1 cellular context compared by ENCODE assay signal in the genomic region with DNA sequence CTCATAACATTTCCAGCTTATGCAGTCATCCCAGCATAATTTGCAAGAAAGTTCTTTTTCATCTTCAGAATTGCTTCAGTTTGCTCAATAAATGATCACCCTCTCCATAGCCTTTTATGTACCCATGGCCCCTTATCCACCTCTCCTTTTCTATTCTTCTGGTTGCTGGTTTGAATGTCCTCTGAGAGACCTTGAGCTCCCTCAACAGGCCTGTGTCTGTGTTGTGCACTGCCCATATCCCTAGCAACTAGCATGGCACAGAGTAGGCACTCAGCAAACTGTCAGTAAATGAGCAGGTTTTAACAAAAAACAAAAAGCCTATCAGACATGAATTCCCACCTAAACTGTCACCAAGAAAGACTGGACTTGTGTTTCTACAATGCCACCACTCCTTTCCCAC.
TF ChIP-seq lines count a peak whose summit lies in the region.

No MANE protein-coding gene starts in this region.

TF ChIP-seq in GM12878, 131 proteins besides CTCF, POLR2A, EP300 and RAD21 (continued from another document):
- TF ChIP-seq, protein P1, sequence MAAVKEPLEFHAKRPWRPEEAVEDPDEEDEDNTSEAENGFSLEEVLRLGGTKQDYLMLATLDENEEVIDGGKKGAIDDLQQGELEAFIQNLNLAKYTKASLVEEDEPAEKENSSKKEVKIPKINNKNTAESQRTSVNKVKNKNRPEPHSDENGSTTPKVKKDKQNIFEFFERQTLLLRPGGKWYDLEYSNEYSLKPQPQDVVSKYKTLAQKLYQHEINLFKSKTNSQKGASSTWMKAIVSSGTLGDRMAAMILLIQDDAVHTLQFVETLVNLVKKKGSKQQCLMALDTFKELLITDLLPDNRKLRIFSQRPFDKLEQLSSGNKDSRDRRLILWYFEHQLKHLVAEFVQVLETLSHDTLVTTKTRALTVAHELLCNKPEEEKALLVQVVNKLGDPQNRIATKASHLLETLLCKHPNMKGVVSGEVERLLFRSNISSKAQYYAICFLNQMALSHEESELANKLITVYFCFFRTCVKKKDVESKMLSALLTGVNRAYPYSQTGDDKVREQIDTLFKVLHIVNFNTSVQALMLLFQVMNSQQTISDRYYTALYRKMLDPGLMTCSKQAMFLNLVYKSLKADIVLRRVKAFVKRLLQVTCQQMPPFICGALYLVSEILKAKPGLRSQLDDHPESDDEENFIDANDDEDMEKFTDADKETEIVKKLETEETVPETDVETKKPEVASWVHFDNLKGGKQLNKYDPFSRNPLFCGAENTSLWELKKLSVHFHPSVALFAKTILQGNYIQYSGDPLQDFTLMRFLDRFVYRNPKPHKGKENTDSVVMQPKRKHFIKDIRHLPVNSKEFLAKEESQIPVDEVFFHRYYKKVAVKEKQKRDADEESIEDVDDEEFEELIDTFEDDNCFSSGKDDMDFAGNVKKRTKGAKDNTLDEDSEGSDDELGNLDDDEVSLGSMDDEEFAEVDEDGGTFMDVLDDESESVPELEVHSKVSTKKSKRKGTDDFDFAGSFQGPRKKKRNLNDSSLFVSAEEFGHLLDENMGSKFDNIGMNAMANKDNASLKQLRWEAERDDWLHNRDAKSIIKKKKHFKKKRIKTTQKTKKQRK (IDR thresholded peaks at IDR 0.05; ENCODE audit: low read depth, low read length), result no peak
- TF ChIP-seq SMAD1 (IDR thresholded peaks at IDR 0.05; ENCODE audit: low read depth, partially characterized antibody) (no peak), NR2C1 (IDR thresholded peaks at IDR 0.05) (no peak), SRF (IDR thresholded peaks at IDR 0.05; ENCODE audit: low read depth in 2 of 2, low read length in 2 of 2) (no peak), GABPA (IDR thresholded peaks at IDR 0.05; ENCODE audit: low read depth) (no peak), NR2C2 (IDR thresholded peaks at IDR 0.05; ENCODE audit: borderline replicate concordance, control insufficient read depth, insufficient read length, low read depth) (no peak), MYC (IDR thresholded peaks at IDR 0.05; ENCODE audit: insufficient read depth, insufficient read length, insufficient replicate concordance, low read length, severe bottlenecking) (no peak), DPF2 (IDR thresholded peaks at IDR 0.05) (no peak), JUNB (IDR thresholded peaks at IDR 0.05) (no peak), SMARCA5 (IDR thresholded peaks at IDR 0.05) (no peak), WRNIP1 (IDR thresholded peaks at IDR 0.05; ENCODE audit: borderline replicate concordance, low read depth, low read length) (no peak), CHD2 (IDR thresholded peaks at IDR 0.05; ENCODE audit: borderline replicate concordance, low read depth, low read length) (no peak), RB1 (IDR thresholded peaks at IDR 0.05; ENCODE audit: borderline replicate concordance) (no peak), STAT1 (conservative IDR thresholded peaks at IDR 0.05) (no peak)
- TF ChIP-seq, protein P2, sequence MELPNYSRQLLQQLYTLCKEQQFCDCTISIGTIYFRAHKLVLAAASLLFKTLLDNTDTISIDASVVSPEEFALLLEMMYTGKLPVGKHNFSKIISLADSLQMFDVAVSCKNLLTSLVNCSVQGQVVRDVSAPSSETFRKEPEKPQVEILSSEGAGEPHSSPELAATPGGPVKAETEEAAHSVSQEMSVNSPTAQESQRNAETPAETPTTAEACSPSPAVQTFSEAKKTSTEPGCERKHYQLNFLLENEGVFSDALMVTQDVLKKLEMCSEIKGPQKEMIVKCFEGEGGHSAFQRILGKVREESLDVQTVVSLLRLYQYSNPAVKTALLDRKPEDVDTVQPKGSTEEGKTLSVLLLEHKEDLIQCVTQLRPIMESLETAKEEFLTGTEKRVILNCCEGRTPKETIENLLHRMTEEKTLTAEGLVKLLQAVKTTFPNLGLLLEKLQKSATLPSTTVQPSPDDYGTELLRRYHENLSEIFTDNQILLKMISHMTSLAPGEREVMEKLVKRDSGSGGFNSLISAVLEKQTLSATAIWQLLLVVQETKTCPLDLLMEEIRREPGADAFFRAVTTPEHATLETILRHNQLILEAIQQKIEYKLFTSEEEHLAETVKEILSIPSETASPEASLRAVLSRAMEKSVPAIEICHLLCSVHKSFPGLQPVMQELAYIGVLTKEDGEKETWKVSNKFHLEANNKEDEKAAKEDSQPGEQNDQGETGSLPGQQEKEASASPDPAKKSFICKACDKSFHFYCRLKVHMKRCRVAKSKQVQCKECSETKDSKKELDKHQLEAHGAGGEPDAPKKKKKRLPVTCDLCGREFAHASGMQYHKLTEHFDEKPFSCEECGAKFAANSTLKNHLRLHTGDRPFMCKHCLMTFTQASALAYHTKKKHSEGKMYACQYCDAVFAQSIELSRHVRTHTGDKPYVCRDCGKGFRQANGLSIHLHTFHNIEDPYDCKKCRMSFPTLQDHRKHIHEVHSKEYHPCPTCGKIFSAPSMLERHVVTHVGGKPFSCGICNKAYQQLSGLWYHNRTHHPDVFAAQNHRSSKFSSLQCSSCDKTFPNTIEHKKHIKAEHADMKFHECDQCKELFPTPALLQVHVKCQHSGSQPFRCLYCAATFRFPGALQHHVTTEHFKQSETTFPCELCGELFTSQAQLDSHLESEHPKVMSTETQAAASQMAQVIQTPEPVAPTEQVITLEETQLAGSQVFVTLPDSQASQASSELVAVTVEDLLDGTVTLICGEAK (IDR thresholded peaks at IDR 0.05; ENCODE audit: borderline replicate concordance), result no peak
- TF ChIP-seq, protein P3, sequence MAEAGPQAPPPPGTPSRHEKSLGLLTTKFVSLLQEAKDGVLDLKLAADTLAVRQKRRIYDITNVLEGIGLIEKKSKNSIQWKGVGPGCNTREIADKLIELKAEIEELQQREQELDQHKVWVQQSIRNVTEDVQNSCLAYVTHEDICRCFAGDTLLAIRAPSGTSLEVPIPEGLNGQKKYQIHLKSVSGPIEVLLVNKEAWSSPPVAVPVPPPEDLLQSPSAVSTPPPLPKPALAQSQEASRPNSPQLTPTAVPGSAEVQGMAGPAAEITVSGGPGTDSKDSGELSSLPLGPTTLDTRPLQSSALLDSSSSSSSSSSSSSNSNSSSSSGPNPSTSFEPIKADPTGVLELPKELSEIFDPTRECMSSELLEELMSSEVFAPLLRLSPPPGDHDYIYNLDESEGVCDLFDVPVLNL (IDR thresholded peaks at IDR 0.05; ENCODE audit: low read depth, low read length), result no peak
- TF ChIP-seq, protein P4, sequence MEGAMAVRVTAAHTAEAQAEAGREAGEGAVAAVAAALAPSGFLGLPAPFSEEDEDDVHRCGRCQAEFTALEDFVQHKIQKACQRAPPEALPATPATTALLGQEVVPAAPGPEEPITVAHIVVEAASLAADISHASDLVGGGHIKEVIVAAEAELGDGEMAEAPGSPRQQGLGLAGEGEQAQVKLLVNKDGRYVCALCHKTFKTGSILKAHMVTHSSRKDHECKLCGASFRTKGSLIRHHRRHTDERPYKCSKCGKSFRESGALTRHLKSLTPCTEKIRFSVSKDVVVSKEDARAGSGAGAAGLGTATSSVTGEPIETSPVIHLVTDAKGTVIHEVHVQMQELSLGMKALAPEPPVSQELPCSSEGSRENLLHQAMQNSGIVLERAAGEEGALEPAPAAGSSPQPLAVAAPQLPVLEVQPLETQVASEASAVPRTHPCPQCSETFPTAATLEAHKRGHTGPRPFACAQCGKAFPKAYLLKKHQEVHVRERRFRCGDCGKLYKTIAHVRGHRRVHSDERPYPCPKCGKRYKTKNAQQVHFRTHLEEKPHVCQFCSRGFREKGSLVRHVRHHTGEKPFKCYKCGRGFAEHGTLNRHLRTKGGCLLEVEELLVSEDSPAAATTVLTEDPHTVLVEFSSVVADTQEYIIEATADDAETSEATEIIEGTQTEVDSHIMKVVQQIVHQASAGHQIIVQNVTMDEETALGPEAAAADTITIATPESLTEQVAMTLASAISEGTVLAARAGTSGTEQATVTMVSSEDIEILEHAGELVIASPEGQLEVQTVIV (IDR thresholded peaks at IDR 0.05; ENCODE audit: borderline replicate concordance, partially characterized antibody), result no peak
TF ChIP-seq in GM12878: peak in this region for 0.
